9 cellular contexts compared by ENCODE assay signal in genomic region chr5:170419666-170420065, GRCh38. TPM values are rescaled to one million over a fixed set of nuclear protein-coding genes. Genes with fewer than 3 reads are reported as not detected.
"Had no signal": no experiment of that assay in that cellular context is flagged by ENCODE, and none has a peak within 500 bp of the region (broad histone marks: within the 10 kb centered on the region; RNA-seq: fewer than 3 reads in every experiment).

No MANE protein-coding gene starts in this region.

- DNase-seq: H7, IMR-90, KG1 had no signal

- FAIRE-seq: HTR-8/SVneo, K562 had no signal

- H3K4me1 ChIP-seq: HAP-1 had no signal

- H3K9me3 ChIP-seq: HAP-1 had no signal

- H2AFZ ChIP-seq: GM23338 had no signal

- H3K4me2 ChIP-seq: GM23338 had no signal

- H3K4me3 ChIP-seq: GM23338, HAP-1, K562 had no signal

- H3K36me3 ChIP-seq: HAP-1 had no signal

- ATAC-seq: GM23338, K562 had no signal

RNA-seq across cellular contexts. Expression of gene KCNMB1, which starts 30.5 kb away (rescaled TPM):
- total RNA-seq: H4, HT-29, IMR-90, K562 had no signal
- polyA plus RNA-seq: IMR-90, K562 had no signal
